ENCODE assay signal across 9 cellular contexts in the genomic region with DNA sequence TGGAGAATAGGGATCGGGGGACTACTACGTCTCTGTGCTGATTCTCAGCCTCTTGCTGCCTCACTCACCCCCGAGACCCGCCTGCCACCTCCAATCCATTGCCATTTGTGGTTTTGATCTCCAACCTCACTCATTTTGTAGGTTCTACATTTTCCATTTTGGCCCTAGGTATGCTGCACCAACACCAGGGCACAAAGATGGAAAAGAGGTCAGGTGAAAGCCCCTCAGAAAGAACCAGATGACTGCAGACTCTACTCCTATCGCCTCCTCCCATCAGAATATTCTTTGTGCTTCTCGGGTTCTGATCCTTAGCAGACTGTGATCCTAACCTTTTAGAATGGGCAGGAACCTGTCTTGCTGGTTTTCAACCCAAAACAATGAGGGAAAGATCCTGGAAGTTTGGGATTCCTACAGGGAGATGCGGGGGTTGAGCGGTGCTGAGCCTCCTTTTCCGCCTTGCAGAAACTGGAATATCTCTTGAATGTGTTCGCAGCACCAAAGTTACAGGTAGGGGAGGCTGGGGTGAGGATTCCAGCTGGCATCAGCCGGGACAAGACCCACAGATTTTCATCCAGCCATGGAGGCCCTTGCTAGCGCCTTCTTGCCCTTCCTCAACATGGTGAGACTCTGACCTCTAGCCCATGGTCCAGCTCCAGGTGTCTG. TPM values are rescaled to one million over a fixed set of nuclear protein-coding genes. Genes with fewer than 3 reads are reported as not detected.
DNase-seq lines count a peak whose midpoint lies in the region; TF ChIP-seq lines count a peak whose summit lies in the region.
"Had no signal": no experiment of that assay in that cellular context is flagged by ENCODE, and none has a peak within 500 bp of the region (broad histone marks: within the 10 kb centered on the region; RNA-seq: fewer than 3 reads in every experiment).

No MANE protein-coding gene starts in this region.

- H3K79me2 ChIP-seq in OCI-LY1 (ENCODE audit: insufficient read depth, low read length): no peaks in the 10 kb centered on the region

- DNase-seq in GM06990 (ENCODE audit: extremely low read depth, insufficient read length) (no peak), endodermal cell (peak; percentile 86), sigmoid colon (no peak), RWPE1 (ENCODE audit: low spot score) (no peak), NCI-H345 treated with DMSO at 0.1 percent for 48 hours (lab: John Stamatoyannopoulos, UW; ENCODE audit: unreplicated experiment) (no peak), NCI-H2196 (lab: John Stamatoyannopoulos, UW; ENCODE audit: unreplicated experiment) (no peak)
- DNase-seq in activated CD4-positive, CD25-positive, alpha-beta regulatory T cell (lab: John Stamatoyannopoulos, UW): no peak

- H3K4me1 Mint-ChIP-seq in endodermal cell: peaks cover 46% of the 10 kb centered on the region

- peak overlapping the region; percentile 56 for H3K4me3 Mint-ChIP-seq in endodermal cell

- no peaks in the 10 kb centered on the region for H3F3A ChIP-seq in OCI-LY1 (ENCODE audit: insufficient read depth, low read length)

- CTCF ChIA-PET in RWPE1 (lab: Yijun Ruan, JAX): interaction anchor here (2.7 kb wide), 1 partner anchor 24 kb away, joined by 12 read pairs; no protein-coding TSS in a partner anchor

- no peaks in the 10 kb centered on the region; the same call in 1 of the 2 replicates for H3K36me3 ChIP-seq in GM06990 (ENCODE audit: control insufficient read depth, insufficient read depth, low read length)
- no peaks in the 10 kb centered on the region for H3K36me3 ChIP-seq in OCI-LY1 (ENCODE audit: insufficient read depth, low read length)
- peaks cover 6% of the 10 kb centered on the region for H3K36me3 ChIP-seq in endodermal cell (ENCODE audit: control insufficient read depth, insufficient read depth, low read length)
- H3K36me3 ChIP-seq in sigmoid colon: no peaks in the 10 kb centered on the region

- peak overlapping the region; percentile 79 for H3K27ac Mint-ChIP-seq in endodermal cell

- no peak for TF ChIP-seq EP300 in sigmoid colon (IDR thresholded peaks at IDR 0.05)

- H3K27me3 ChIP-seq in GM06990 (replicated peaks; ENCODE audit: control insufficient read depth, insufficient read depth, low read length): no peaks in the 10 kb centered on the region; the same call in 1 of the 2 replicates
- peaks cover 7% of the 10 kb centered on the region for H3K27me3 ChIP-seq in OCI-LY1 (ENCODE audit: insufficient read depth, low read length)
- peaks cover 95% of the 10 kb centered on the region for H3K27me3 ChIP-seq in endodermal cell (ENCODE audit: control insufficient read depth, insufficient read depth, low read length, poor library complexity, severe bottlenecking)
- H3K27me3 ChIP-seq in sigmoid colon: peaks cover 42 to 100% (median 77%) of the 10 kb centered on the region in 3 donors

- H3K9me3 ChIP-seq in OCI-LY1 (ENCODE audit: low read length) (no peaks in the 10 kb centered on the region), endodermal cell (ENCODE audit: control insufficient read depth, low read length) (no peaks in the 10 kb centered on the region), sigmoid colon (no peaks in the 10 kb centered on the region)

- peaks cover 89% of the 10 kb centered on the region for H3K27me3 Mint-ChIP-seq in endodermal cell (ENCODE audit: insufficient read depth)

- peak overlapping the region; percentile 67 for H3K4me2 ChIP-seq in OCI-LY1 (ENCODE audit: low read length)

- H3K4me3 ChIP-seq in GM06990 (replicated peaks; ENCODE audit: low read depth, low read length) (peak overlapping the region; percentile 47), OCI-LY1 (ENCODE audit: low read depth, low read length, poor library complexity, severe bottlenecking) (peak overlapping the region; percentile 61), endodermal cell (ENCODE audit: low read length) (peak overlapping the region; percentile 37), sigmoid colon (peak overlapping the region in 3 of 4 donors; percentile 17 to 36 (median 36))

- H3K27ac ChIP-seq in OCI-LY1 (ENCODE audit: low read depth, low read length, poor library complexity, severe bottlenecking): no peak overlapping the region
- no peak overlapping the region for H3K27ac ChIP-seq in endodermal cell (ENCODE audit: low read depth, low read length)
- no peak overlapping the region for H3K27ac ChIP-seq in sigmoid colon
- no peak overlapping the region for H3K27ac ChIP-seq in RWPE1

- WGBS in endodermal cell (ENCODE audit: insufficient coverage in 1 of 2, insufficient read length in 1 of 2), 2 experiments: 9 to 34% methylated on average over 5 to 12 of the region's 12 CpGs
- WGBS in sigmoid colon, 2 donors: 15 to 18% methylated on average over 12 of the region's 12 CpGs

- no peak overlapping the region for H2AFZ ChIP-seq in OCI-LY1 (ENCODE audit: low read length)

- no peaks in the 10 kb centered on the region for H3K36me3 Mint-ChIP-seq in endodermal cell (ENCODE audit: low read depth)

- no peaks in the 10 kb centered on the region for H3K9me3 Mint-ChIP-seq in endodermal cell

- H3K9ac ChIP-seq in OCI-LY1 (ENCODE audit: low read length) (no peak overlapping the region; the same call in 1 of the 2 replicates), endodermal cell (ENCODE audit: extremely low read depth, low read length, poor library complexity, severe bottlenecking) (peak overlapping the region; percentile 7)

- no peaks in the 10 kb centered on the region for H3K9me2 ChIP-seq in OCI-LY1 (ENCODE audit: low read depth, low read length)

- POLR2A ChIA-PET in RWPE1 (lab: Yijun Ruan, JAX; ENCODE audit: low non-redundant PET): no interaction called here

- no peak for TF ChIP-seq CTCF in GM06990 (IDR thresholded peaks at IDR 0.05; ENCODE audit: insufficient read depth, low read length, poor library complexity, severe bottlenecking)
- TF ChIP-seq CTCF in OCI-LY1 (IDR thresholded peaks at IDR 0.05; ENCODE audit: low read length): no peak
- no peak for TF ChIP-seq CTCF in endodermal cell (conservative IDR thresholded peaks at IDR 0.05)
- no peak for TF ChIP-seq CTCF in sigmoid colon (IDR thresholded peaks at IDR 0.05)
- TF ChIP-seq CTCF in RWPE1 (conservative IDR thresholded peaks at IDR 0.05; ENCODE audit: low read depth): no peak

- TF ChIP-seq POLR2A in sigmoid colon (IDR thresholded peaks at IDR 0.05): no peak

- peaks cover 24% of the 10 kb centered on the region for H3K4me1 ChIP-seq in OCI-LY1 (ENCODE audit: insufficient read depth, low read length, severe bottlenecking)
- peaks cover 12% of the 10 kb centered on the region for H3K4me1 ChIP-seq in endodermal cell (ENCODE audit: control insufficient read depth, insufficient read depth, low read length)
- peaks cover 0 to 23% (median 23%) of the 10 kb centered on the region in 4 donors for H3K4me1 ChIP-seq in sigmoid colon

- intact Hi-C loops in sigmoid colon (cut with DNase I): no loop called here

- H4K20me1 ChIP-seq in OCI-LY1 (ENCODE audit: insufficient read depth, low read length): no peaks in the 10 kb centered on the region

RNA-seq across cellular contexts. Expression of gene RHBG, which starts 53.1 kb away (rescaled TPM):
- 1 to 10 TPM; 3.9 to 4.0 TPM for total RNA-seq in endodermal cell
- 0.50 TPM for polyA plus RNA-seq in endodermal cell (2013, experiment 1 of 2)
- polyA plus RNA-seq in endodermal cell (2013, experiment 2 of 2): 0.33 TPM
- total RNA-seq in sigmoid colon: not detected
- not detected for polyA plus RNA-seq in sigmoid colon
- total RNA-seq: T-helper 2 cell treated with Interferon-gamma antibody and Interleukin-4, amounts not matched to agents 100 ng/mL and 5 ng/mL, for 36 hours had no signal

Comparison
In these comparisons a context has a peak if more than half of its experiments do, and no peak if none do; other contexts are left out.
1. RNA of gene RHBG, which starts 53.1 kb away (total RNA-seq): 3.9 to 4.0 TPM in endodermal cell; not detected in sigmoid colon; every median in the first group is over 4 times any median in the second.
2. Peak in every context shown above with its lines, with median percentiles within 50 percentile points of each other: H3K4me3 ChIP-seq.